In the genomic region with DNA sequence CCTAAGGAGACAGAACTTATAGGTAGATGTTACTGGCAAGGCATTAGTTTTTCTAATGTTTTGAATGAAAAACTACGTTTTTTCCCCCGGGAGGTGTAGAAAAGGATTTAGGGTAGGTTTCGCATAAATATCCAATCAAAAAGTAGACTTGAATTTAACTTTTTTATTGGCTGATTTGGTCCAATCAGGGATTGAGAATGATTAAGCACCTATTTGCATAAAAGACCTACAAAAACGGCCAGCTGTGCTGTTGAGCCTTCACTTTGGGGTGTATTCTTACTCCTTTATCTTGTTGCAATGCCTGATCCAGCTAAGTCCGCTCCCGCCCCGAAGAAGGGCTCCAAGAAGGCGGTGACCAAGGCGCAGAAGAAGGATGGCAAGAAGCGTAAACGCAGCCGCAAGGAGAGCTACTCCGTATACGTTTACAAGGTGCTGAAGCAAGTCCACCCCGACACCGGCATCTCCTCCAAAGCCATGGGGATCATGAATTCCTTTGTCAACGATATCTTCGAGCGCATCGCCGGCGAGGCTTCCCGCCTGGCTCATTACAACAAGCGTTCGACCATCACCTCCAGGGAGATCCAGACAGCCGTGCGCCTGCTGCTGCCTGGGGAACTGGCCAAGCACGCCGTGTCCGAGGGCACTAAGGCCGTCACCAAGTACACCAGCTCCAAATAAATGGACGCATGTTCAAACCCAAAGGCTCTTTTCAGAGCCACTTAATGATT, we compare ENCODE assay signal across 8 cellular contexts.
A peak's percentile ranks its signal among the peaks of the same experiment; 100 is the strongest.
DNase-seq lines count a peak whose midpoint lies in the region; ATAC-seq, FAIRE-seq and TF ChIP-seq lines count a peak whose summit lies in the region.

No MANE protein-coding gene starts in this region.

- intact Hi-C loops in activated T-helper 1 cell treated with anti-CD3 and anti-CD28 coated beads, Interleukin-12 subunit alpha, Interleukin-12 subunit beta, Interleukin-2, Interleukin-4 antibody, amounts not matched to agents 30 ng/mL and 10 ng/mL and 1 ng/mL, durations not matched to agents 14 hours and 24 hours and 36 hours (cut with micrococcal nuclease) = loop anchor here (1.0 to 2.0 kb wide), 6 partner anchors 20 to 219 kb away; a partner anchor contains a TSS

- DNase-seq in Ammon's horn (ENCODE audit: low spot score) (peak; percentile 64), GM19239 (ENCODE audit: insufficient read length, low spot score) (no peak), OCI-M1 (lab: John Stamatoyannopoulos, UW) (peak; percentile 98), fibroblast of mammary gland (ENCODE audit: low read depth) (peak; percentile 41), ureter (ENCODE audit: low spot score) (peak; percentile 71)
- peak; percentile 78 for DNase-seq in activated T-helper 1 cell treated with anti-CD3 and anti-CD28 coated beads, Interleukin-12 subunit alpha, Interleukin-12 subunit beta, Interleukin-2, Interleukin-4 antibody, amounts not matched to agents 30 ng/mL and 10 ng/mL and 1 ng/mL, durations not matched to agents 14 hours and 24 hours and 36 hours (ENCODE audit: low spot score)
- DNase-seq in natural killer cell treated with Interleukin-12 subunit alpha and Interleukin-12 subunit beta and Interleukin-15 and Interleukin-18, amount 100 ng/mL, for 72 hours (ENCODE audit: low spot score) = peak; percentile 79

- H3K4me3 Mint-ChIP-seq in activated T-helper 1 cell treated with anti-CD3 and anti-CD28 coated beads, Interleukin-12 subunit alpha, Interleukin-12 subunit beta, Interleukin-2, Interleukin-4 antibody, amounts not matched to agents 30 ng/mL and 10 ng/mL and 1 ng/mL, durations not matched to agents 14 hours and 24 hours and 36 hours = peak overlapping the region; percentile 90
- peak overlapping the region; percentile 93 for H3K4me3 Mint-ChIP-seq in natural killer cell treated with Interleukin-12 subunit alpha and Interleukin-12 subunit beta and Interleukin-15 and Interleukin-18, amount 100 ng/mL, for 72 hours

- no peaks in the 10 kb centered on the region for H3K9me3 Mint-ChIP-seq in activated T-helper 1 cell treated with anti-CD3 and anti-CD28 coated beads, Interleukin-12 subunit alpha, Interleukin-12 subunit beta, Interleukin-2, Interleukin-4 antibody, amounts not matched to agents 30 ng/mL and 10 ng/mL and 1 ng/mL, durations not matched to agents 14 hours and 24 hours and 36 hours
- no peaks in the 10 kb centered on the region for H3K9me3 Mint-ChIP-seq in natural killer cell treated with Interleukin-12 subunit alpha and Interleukin-12 subunit beta and Interleukin-15 and Interleukin-18, amount 100 ng/mL, for 72 hours

- peak overlapping the region; percentile 99 for H3K27ac Mint-ChIP-seq in activated T-helper 1 cell treated with anti-CD3 and anti-CD28 coated beads, Interleukin-12 subunit alpha, Interleukin-12 subunit beta, Interleukin-2, Interleukin-4 antibody, amounts not matched to agents 30 ng/mL and 10 ng/mL and 1 ng/mL, durations not matched to agents 14 hours and 24 hours and 36 hours
- H3K27ac Mint-ChIP-seq in natural killer cell treated with Interleukin-12 subunit alpha and Interleukin-12 subunit beta and Interleukin-15 and Interleukin-18, amount 100 ng/mL, for 72 hours = peak overlapping the region; percentile 98 to 99

- peaks cover 2% of the 10 kb centered on the region for H3K27me3 Mint-ChIP-seq in activated T-helper 1 cell treated with anti-CD3 and anti-CD28 coated beads, Interleukin-12 subunit alpha, Interleukin-12 subunit beta, Interleukin-2, Interleukin-4 antibody, amounts not matched to agents 30 ng/mL and 10 ng/mL and 1 ng/mL, durations not matched to agents 14 hours and 24 hours and 36 hours (ENCODE audit: insufficient read depth)
- no peaks in the 10 kb centered on the region for H3K27me3 Mint-ChIP-seq in natural killer cell treated with Interleukin-12 subunit alpha and Interleukin-12 subunit beta and Interleukin-15 and Interleukin-18, amount 100 ng/mL, for 72 hours

- peak; percentile 27 for ATAC-seq in HG03558 (IDR thresholded peaks at IDR 0.05; ENCODE audit: extremely low read depth, unreplicated experiment)
- peak; percentile 69 to 79 for ATAC-seq in natural killer cell treated with Interleukin-12 subunit alpha and Interleukin-12 subunit beta and Interleukin-15 and Interleukin-18, amount 100 ng/mL, for 72 hours

- peak overlapping the region; percentile 17 for H3K4me3 ChIP-seq in fibroblast of mammary gland (ENCODE audit: control insufficient read depth, low read depth, low read length)

- TF ChIP-seq CTCF in fibroblast of mammary gland (conservative IDR thresholded peaks at IDR 0.05; ENCODE audit: control insufficient read depth, insufficient read depth, low read depth, low read length) = no peak

- FAIRE-seq in GM19239 (lab: Jason Lieb, UNC) = peak; percentile 86

- no peaks in the 10 kb centered on the region for H3K36me3 Mint-ChIP-seq in activated T-helper 1 cell treated with anti-CD3 and anti-CD28 coated beads, Interleukin-12 subunit alpha, Interleukin-12 subunit beta, Interleukin-2, Interleukin-4 antibody, amounts not matched to agents 30 ng/mL and 10 ng/mL and 1 ng/mL, durations not matched to agents 14 hours and 24 hours and 36 hours (ENCODE audit: low read depth)
- H3K36me3 Mint-ChIP-seq in natural killer cell treated with Interleukin-12 subunit alpha and Interleukin-12 subunit beta and Interleukin-15 and Interleukin-18, amount 100 ng/mL, for 72 hours = no peaks in the 10 kb centered on the region

- H3K4me1 Mint-ChIP-seq in activated T-helper 1 cell treated with anti-CD3 and anti-CD28 coated beads, Interleukin-12 subunit alpha, Interleukin-12 subunit beta, Interleukin-2, Interleukin-4 antibody, amounts not matched to agents 30 ng/mL and 10 ng/mL and 1 ng/mL, durations not matched to agents 14 hours and 24 hours and 36 hours (ENCODE audit: low read depth) = peaks cover 57% of the 10 kb centered on the region
- H3K4me1 Mint-ChIP-seq in natural killer cell treated with Interleukin-12 subunit alpha and Interleukin-12 subunit beta and Interleukin-15 and Interleukin-18, amount 100 ng/mL, for 72 hours (ENCODE audit: low read depth in 2 of 2) = peaks cover 46 to 58% of the 10 kb centered on the region in 2 donors
